ENCODE assay signal across 20 cellular contexts in genomic region chr17:2483084-2483483, GRCh38. TPM values are rescaled to one million over a fixed set of nuclear protein-coding genes. Genes with fewer than 3 reads are reported as not detected.
A peak's percentile ranks its signal among the peaks of the same experiment; 100 is the strongest.
DNase-seq lines count a peak whose midpoint lies in the region; ATAC-seq and TF ChIP-seq lines count a peak whose summit lies in the region.
"Had no signal": no experiment of that assay in that cellular context is flagged by ENCODE, and none has a peak within 500 bp of the region (broad histone marks: within the 10 kb centered on the region; RNA-seq: fewer than 3 reads in every experiment).

No MANE protein-coding gene starts in this region.

- no peak overlapping the region for H3K4me3 Mint-ChIP-seq in activated CD4-positive, alpha-beta T cell treated with anti-CD3 and anti-CD28 coated beads, Interleukin-2, amount 10 ng/mL, durations not matched to agents 7 days and 5 days
- no peak overlapping the region for H3K4me3 Mint-ChIP-seq in activated CD8-positive, alpha-beta T cell treated with anti-CD3 and anti-CD28 coated beads for 36 hours
- H3K4me3 Mint-ChIP-seq in naive thymus-derived CD8-positive, alpha-beta T cell, result peak overlapping the region in 5 of 10 donors; percentile 18 to 52 (median 42)
- H3K4me3 Mint-ChIP-seq: HFFc6 had no signal

- POLR2A ChIA-PET in activated CD4-positive, alpha-beta T cell treated with anti-CD3 and anti-CD28 coated beads, Interleukin-2, amount 10 ng/mL, durations not matched to agents 7 days and 5 days (lab: Charles Lee), result interaction anchor here (0.6 kb wide), 1 partner anchor 1073 kb away, joined by 3 read pairs; no protein-coding TSS in a partner anchor
- POLR2A ChIA-PET in activated CD8-positive, alpha-beta T cell treated with anti-CD3 and anti-CD28 coated beads for 36 hours (lab: Charles Lee), result no interaction called here
- POLR2A ChIA-PET in naive thymus-derived CD8-positive, alpha-beta T cell (lab: Charles Lee), result no interaction called here

- no peaks in the 10 kb centered on the region for H3K9me3 ChIP-seq in DND-41 (ENCODE audit: insufficient read depth, low read length, severe bottlenecking)
- H3K9me3 ChIP-seq in WERI-Rb-1 (ENCODE audit: severe bottlenecking), result no peaks in the 10 kb centered on the region
- H3K9me3 ChIP-seq: BLaER1 treated with 17β-estradiol and CSF1 and Interleukin-3, amounts not matched to agents 10 nM and 100 nM; Caco-2; MG63 had no signal

- H3K9me3 Mint-ChIP-seq in activated CD4-positive, alpha-beta T cell treated with anti-CD3 and anti-CD28 coated beads, Interleukin-2, amount 10 ng/mL, durations not matched to agents 7 days and 5 days, result no peaks in the 10 kb centered on the region
- H3K9me3 Mint-ChIP-seq in activated CD8-positive, alpha-beta T cell treated with anti-CD3 and anti-CD28 coated beads for 36 hours, result no peaks in the 10 kb centered on the region
- H3K9me3 Mint-ChIP-seq in naive thymus-derived CD8-positive, alpha-beta T cell, result no peaks in the 10 kb centered on the region
- H3K9me3 Mint-ChIP-seq: HFFc6 had no signal

- TF ChIP-seq CTCF in DND-41 (IDR thresholded peaks at IDR 0.05; ENCODE audit: borderline replicate concordance, extremely low read depth, low read length, poor library complexity, severe bottlenecking), result no peak
- TF ChIP-seq CTCF in activated CD8-positive, alpha-beta T cell treated with anti-CD3 and anti-CD28 coated beads for 36 hours (IDR thresholded peaks at IDR 0.05), result no peak
- no peak for TF ChIP-seq CTCF in WERI-Rb-1 (IDR thresholded peaks at IDR 0.05; ENCODE audit: low read depth, low read length)

- CTCF ChIA-PET in activated CD4-positive, alpha-beta T cell treated with anti-CD3 and anti-CD28 coated beads, Interleukin-2, amount 10 ng/mL, durations not matched to agents 7 days and 5 days (lab: Charles Lee), result interaction anchor here (0.5 kb wide), 1 partner anchor 136 kb away, joined by 5 read pairs; no protein-coding TSS in a partner anchor
- CTCF ChIA-PET in activated CD8-positive, alpha-beta T cell treated with anti-CD3 and anti-CD28 coated beads for 36 hours (lab: Charles Lee), result interaction anchor here (1.3 kb wide), 1 partner anchor 100 kb away, joined by 6 read pairs; no protein-coding TSS in a partner anchor

- H3K4me2 ChIP-seq in DND-41 (ENCODE audit: insufficient read depth, low read length), result peak overlapping the region; percentile 7; the same call in 1 of the 2 replicates

- H3K79me2 ChIP-seq in DND-41 (ENCODE audit: insufficient read depth, low read length), result peaks cover 88% of the 10 kb centered on the region

- DNase-seq in activated CD4-positive, alpha-beta T cell treated with anti-CD3 and anti-CD28 coated beads, Interleukin-2, amount 10 ng/mL, durations not matched to agents 7 days and 5 days, result no peak
- DNase-seq in activated CD4-positive, alpha-beta T cell treated with anti-CD3 and anti-CD28 coated beads, Interleukin-2, amount 50 U/mL, for 1 hour, result no peak
- DNase-seq in DND-41, result no peak
- no peak for DNase-seq in activated CD8-positive, alpha-beta T cell treated with anti-CD3 and anti-CD28 coated beads for 36 hours
- no peak for DNase-seq in naive thymus-derived CD8-positive, alpha-beta T cell
- DNase-seq in NCI-H2029 (lab: John Stamatoyannopoulos, UW), result no peak
- no peak for DNase-seq in WERI-Rb-1
- DNase-seq: Caco-2, EL, HFFc6, IMR-90, Karpas-422, MG63, NCI-H1092, NCI-H146, NCI-H2081 treated with DMSO at 0.1 percent for 48 hours, NCI-H82, PC-3 had no signal

- peaks cover under 1% of the 10 kb centered on the region for H3K36me3 Mint-ChIP-seq in activated CD4-positive, alpha-beta T cell treated with anti-CD3 and anti-CD28 coated beads, Interleukin-2, amount 10 ng/mL, durations not matched to agents 7 days and 5 days (ENCODE audit: low read depth)
- peaks cover 3% of the 10 kb centered on the region for H3K36me3 Mint-ChIP-seq in activated CD8-positive, alpha-beta T cell treated with anti-CD3 and anti-CD28 coated beads for 36 hours (ENCODE audit: low read depth)
- H3K36me3 Mint-ChIP-seq in naive thymus-derived CD8-positive, alpha-beta T cell, result peaks cover 0 to 43% (median 4%) of the 10 kb centered on the region in 3 donors

- H3K9ac ChIP-seq in DND-41 (ENCODE audit: low read depth, low read length), result no peak overlapping the region

- H3K27ac ChIP-seq in DND-41 (ENCODE audit: low read length), result 0 out of 2 replicates have a peak overlapping the region, but pooled peaks have one; percentile 29
- no peak overlapping the region for H3K27ac ChIP-seq in WERI-Rb-1

- H3K4me3 ChIP-seq in DND-41 (ENCODE audit: low read depth in 1 of 2, low read length in 2 of 2), result no peak overlapping the region
- no peak overlapping the region for H3K4me3 ChIP-seq in WERI-Rb-1 (ENCODE audit: low read depth, low read length)
- H3K4me3 ChIP-seq: BLaER1 treated with 17β-estradiol and CSF1 and Interleukin-3, amounts not matched to agents 10 nM and 100 nM; MG63 had no signal

- no peak overlapping the region for H2AFZ ChIP-seq in DND-41 (ENCODE audit: low read depth, low read length)

- ATAC-seq in DND-41 (ENCODE audit: insufficient read depth, low read depth), result no peak
- ATAC-seq in activated CD8-positive, alpha-beta T cell treated with anti-CD3 and anti-CD28 coated beads for 36 hours, result no peak
- no peak for ATAC-seq in naive thymus-derived CD8-positive, alpha-beta T cell
- no peak for ATAC-seq in GM21619 (IDR thresholded peaks at IDR 0.05; ENCODE audit: unreplicated experiment)
- ATAC-seq: PC-3 had no signal

- peaks cover 27% of the 10 kb centered on the region for H3K4me1 ChIP-seq in DND-41 (ENCODE audit: insufficient read depth, low read length)

- peak overlapping the region; percentile 79 for H3K27ac Mint-ChIP-seq in activated CD4-positive, alpha-beta T cell treated with anti-CD3 and anti-CD28 coated beads, Interleukin-2, amount 10 ng/mL, durations not matched to agents 7 days and 5 days
- peak overlapping the region; percentile 55 for H3K27ac Mint-ChIP-seq in activated CD8-positive, alpha-beta T cell treated with anti-CD3 and anti-CD28 coated beads for 36 hours
- peak overlapping the region in 9 of 10 donors; percentile 7 to 91 (median 67) for H3K27ac Mint-ChIP-seq in naive thymus-derived CD8-positive, alpha-beta T cell
- H3K27ac Mint-ChIP-seq: HFFc6 had no signal

- intact Hi-C loops in activated CD8-positive, alpha-beta T cell treated with anti-CD3 and anti-CD28 coated beads for 36 hours (cut with micrococcal nuclease), result no loop called here

- H3K27me3 Mint-ChIP-seq in activated CD4-positive, alpha-beta T cell treated with anti-CD3 and anti-CD28 coated beads, Interleukin-2, amount 10 ng/mL, durations not matched to agents 7 days and 5 days, result no peaks in the 10 kb centered on the region
- no peaks in the 10 kb centered on the region for H3K27me3 Mint-ChIP-seq in activated CD8-positive, alpha-beta T cell treated with anti-CD3 and anti-CD28 coated beads for 36 hours
- no peaks in the 10 kb centered on the region for H3K27me3 Mint-ChIP-seq in naive thymus-derived CD8-positive, alpha-beta T cell

- peaks cover 16% of the 10 kb centered on the region; the same call in 1 of the 2 replicates for H4K20me1 ChIP-seq in DND-41 (ENCODE audit: insufficient read depth, low read length)

- H3K27me3 ChIP-seq in DND-41 (ENCODE audit: insufficient read depth, low read length, poor library complexity) (no peaks in the 10 kb centered on the region), WERI-Rb-1 (ENCODE audit: insufficient read depth, low read depth, severe bottlenecking) (no peaks in the 10 kb centered on the region)
- H3K27me3 ChIP-seq: BLaER1 treated with 17β-estradiol and CSF1 and Interleukin-3, amounts not matched to agents 10 nM and 100 nM; MG63 had no signal

- H3K4me1 Mint-ChIP-seq in activated CD4-positive, alpha-beta T cell treated with anti-CD3 and anti-CD28 coated beads, Interleukin-2, amount 10 ng/mL, durations not matched to agents 7 days and 5 days, result peaks cover 33% of the 10 kb centered on the region
- H3K4me1 Mint-ChIP-seq in activated CD8-positive, alpha-beta T cell treated with anti-CD3 and anti-CD28 coated beads for 36 hours (ENCODE audit: low read depth), result peaks cover 38% of the 10 kb centered on the region
- peaks cover 21 to 59% (median 51%) of the 10 kb centered on the region in 4 donors for H3K4me1 Mint-ChIP-seq in naive thymus-derived CD8-positive, alpha-beta T cell

- H3K36me3 ChIP-seq in DND-41 (ENCODE audit: insufficient read depth, low read length) (peaks cover 12% of the 10 kb centered on the region; the same call in 1 of the 2 replicates), WERI-Rb-1 (peaks cover 4% of the 10 kb centered on the region)
- H3K36me3 ChIP-seq: MG63 had no signal

RNA-seq across cellular contexts. Expression of gene METTL16, which starts 28.6 kb away (rescaled TPM):
- 10 to 100 TPM; 27.8 to 29.9 TPM for total RNA-seq in activated CD4-positive, alpha-beta T cell treated with anti-CD3 and anti-CD28 coated beads, Interleukin-2, amount 10 ng/mL, durations not matched to agents 7 days and 5 days
- 10 to 100 TPM; 47.9 to 50.3 TPM for total RNA-seq in activated CD8-positive, alpha-beta T cell treated with anti-CD3 and anti-CD28 coated beads for 36 hours
- total RNA-seq in naive thymus-derived CD8-positive, alpha-beta T cell, result 10 to 100 TPM; 63.9 to 67.2 TPM
- 10 to 100 TPM; 18.7 to 35.1 (median 24.1) TPM for polyA plus RNA-seq in naive thymus-derived CD8-positive, alpha-beta T cell
